ENCODE assay signal across 9 cellular contexts in the genomic region with DNA sequence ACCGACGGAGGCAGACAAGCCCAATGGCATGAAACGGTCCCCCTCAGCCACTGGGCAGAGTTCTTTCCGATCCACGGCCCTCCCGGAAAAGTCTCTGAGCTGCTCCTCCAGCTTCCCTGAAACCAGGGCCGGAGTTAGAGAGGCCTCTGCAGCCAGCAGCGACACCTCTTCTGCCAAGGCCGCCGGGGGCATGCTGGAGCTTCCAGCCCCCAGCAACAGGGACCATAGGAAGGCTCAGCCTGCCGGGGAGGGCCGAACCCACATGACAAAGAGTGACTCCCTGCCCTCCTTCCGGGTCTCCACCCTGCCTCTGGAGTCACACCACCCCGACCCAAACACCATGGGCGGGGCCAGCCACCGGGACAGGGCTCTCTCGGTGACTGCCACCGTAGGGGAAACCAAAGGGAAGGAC. TPM values are rescaled to one million over a fixed set of nuclear protein-coding genes. Genes with fewer than 3 reads are reported as not detected.
DNase-seq lines count a peak whose midpoint lies in the region; ATAC-seq and TF ChIP-seq lines count a peak whose summit lies in the region.
"Had no signal": no experiment of that assay in that cellular context is flagged by ENCODE, and none has a peak within 500 bp of the region (broad histone marks: within the 10 kb centered on the region; RNA-seq: fewer than 3 reads in every experiment).

No MANE protein-coding gene starts in this region.

- peak overlapping the region; percentile 34 for H3K4me3 ChIP-seq in iPS-18a (ENCODE audit: low read length)
- H3K4me3 ChIP-seq: BLaER1 had no signal

- H3K27me3 Mint-ChIP-seq in glutamatergic neuron (ENCODE audit: unreplicated experiment), result no peaks in the 10 kb centered on the region

- TF ChIP-seq CTCF in glutamatergic neuron (IDR thresholded peaks at IDR 0.05; ENCODE audit: partially characterized antibody, unreplicated experiment), result no peak

- no peaks in the 10 kb centered on the region for H3K4me1 Mint-ChIP-seq in glutamatergic neuron (ENCODE audit: low read depth, unreplicated experiment)

- DNase-seq in AG20443 (ENCODE audit: low spot score) (peak; percentile 42), NAMALWA (ENCODE audit: low spot score) (peak; percentile 37), activated gamma-delta T cell (lab: John Stamatoyannopoulos, UW) (peak; percentile 46), glutamatergic neuron (no peak), HK-2 (ENCODE audit: unreplicated experiment) (no peak)
- peak; percentile 43 for DNase-seq in stimulated activated CD4-positive, alpha-beta T cell treated with anti-CD3 and anti-CD28 coated beads, Interleukin-2, amount 100 ng/mL, for 4 hours (ENCODE audit: low read depth)

- H3K9ac ChIP-seq in iPS-18a (ENCODE audit: low read length), result peak overlapping the region; percentile 73
- H3K9ac ChIP-seq: BLaER1 had no signal

- no peak overlapping the region for H3K27ac ChIP-seq in iPS-18a (ENCODE audit: low read length)
- H3K27ac ChIP-seq: BLaER1 had no signal

- no peaks in the 10 kb centered on the region for H3K27me3 ChIP-seq in iPS-18a (ENCODE audit: control insufficient read depth, insufficient read depth, low read length)
- H3K27me3 ChIP-seq: BLaER1 had no signal

- peaks cover 13% of the 10 kb centered on the region for H3K4me1 ChIP-seq in iPS-18a (ENCODE audit: control insufficient read depth, low read depth, low read length)
- H3K4me1 ChIP-seq: BLaER1 had no signal

- H3K9me3 ChIP-seq in iPS-18a (ENCODE audit: control insufficient read depth, low read depth, low read length), result no peaks in the 10 kb centered on the region

- H3K36me3 Mint-ChIP-seq in glutamatergic neuron (ENCODE audit: unreplicated experiment), result no peaks in the 10 kb centered on the region

- no peaks in the 10 kb centered on the region for H3K9me3 Mint-ChIP-seq in glutamatergic neuron (ENCODE audit: unreplicated experiment)

- peak; percentile 43 for ATAC-seq in GM21737 (IDR thresholded peaks at IDR 0.05; ENCODE audit: unreplicated experiment)

- no peaks in the 10 kb centered on the region for H3K36me3 ChIP-seq in iPS-18a (ENCODE audit: control insufficient read depth, low read depth, low read length)

- H3K4me3 Mint-ChIP-seq in glutamatergic neuron (ENCODE audit: unreplicated experiment), result no peak overlapping the region

- no peak overlapping the region for H3K27ac Mint-ChIP-seq in glutamatergic neuron (ENCODE audit: unreplicated experiment)

RNA-seq across cellular contexts. Expression of gene CD180, which starts 30.1 kb away (rescaled TPM):
- total RNA-seq in glutamatergic neuron (ENCODE audit: unreplicated experiment), result not detected

Comparison
In these comparisons a context has a peak if more than half of its experiments do, and no peak if none do; other contexts are left out.
1. DNase-seq: peak in AG20443 (single experiment), NAMALWA (single experiment), activated gamma-delta T cell (single experiment) and stimulated activated CD4-positive, alpha-beta T cell treated with anti-CD3 and anti-CD28 coated beads, Interleukin-2, amount 100 ng/mL, for 4 hours (single experiment); none in glutamatergic neuron (single experiment) and HK-2 (single experiment).